ENCODE assay signal across 18 cellular contexts in genomic region chr15:81199031-81199779, GRCh38. TPM values are rescaled to one million over a fixed set of nuclear protein-coding genes. Genes with fewer than 3 reads are reported as not detected.
DNase-seq lines count a peak whose midpoint lies in the region; ATAC-seq and TF ChIP-seq lines count a peak whose summit lies in the region.
"Had no signal": no experiment of that assay in that cellular context is flagged by ENCODE, and none has a peak within 500 bp of the region (broad histone marks: within the 10 kb centered on the region; RNA-seq: fewer than 3 reads in every experiment).

No MANE protein-coding gene starts in this region.

- no peak overlapping the region for H4K8ac ChIP-seq in mesenchymal stem cell (ENCODE audit: low read length)

- no peaks in the 10 kb centered on the region for H3K36me3 Mint-ChIP-seq in WTC11
- no peaks in the 10 kb centered on the region for H3K36me3 Mint-ChIP-seq in natural killer cell
- H3K36me3 Mint-ChIP-seq: CD14-positive monocyte had no signal

- DNase-seq in A673 (ENCODE audit: low spot score) (no peak), WTC11 (ENCODE audit: low spot score) (no peak), fibroblast of peridontal ligament (ENCODE audit: extremely low read depth) (peak; percentile 41), mesenchymal stem cell (no peak), CD1c-positive myeloid dendritic cell (ENCODE audit: extremely low spot score) (no peak), natural killer cell (no peak)
- DNase-seq in activated CD4-positive, alpha-beta T cell treated with anti-CD3 and anti-CD28 coated beads, Interleukin-2, amount 50 U/mL, for 4 hours: no peak
- DNase-seq: Calu3, GOT3, Karpas-422, NCI-H1105 treated with DMSO at 0.1 percent for 48 hours, NCI-H187 treated with DMSO at 0.1 percent for 48 hours, PC-3, SJCRH30 had no signal

- no peak overlapping the region for H3K14ac ChIP-seq in mesenchymal stem cell (ENCODE audit: low read length in 2 of 2)

- H3K9me3 ChIP-seq in A673 (ENCODE audit: low read depth, low read length, poor library complexity, severe bottlenecking): no peaks in the 10 kb centered on the region
- no peaks in the 10 kb centered on the region for H3K9me3 ChIP-seq in mesenchymal stem cell (ENCODE audit: control insufficient read depth, low read length)
- H3K9me3 ChIP-seq: SJCRH30 had no signal

- H3K4me3 Mint-ChIP-seq in WTC11: no peak overlapping the region
- H3K4me3 Mint-ChIP-seq in natural killer cell: no peak overlapping the region
- H3K4me3 Mint-ChIP-seq: CD14-positive monocyte had no signal

- H3K4me2 ChIP-seq in mesenchymal stem cell (ENCODE audit: low read length, poor library complexity, severe bottlenecking): no peak overlapping the region

- POLR2A ChIA-PET in A673 (lab: Charles Lee; ENCODE audit: low non-redundant PET) (no interaction called here), WTC11 (lab: Charles Lee) (no interaction called here)

- H3K9me3 Mint-ChIP-seq in WTC11: no peaks in the 10 kb centered on the region
- H3K9me3 Mint-ChIP-seq in natural killer cell: no peaks in the 10 kb centered on the region
- H3K9me3 Mint-ChIP-seq: CD14-positive monocyte had no signal

- ATAC-seq in WTC11 (peak; percentile 46; the same call in 1 of the 2 replicates), natural killer cell (no peak)
- ATAC-seq: GM12878, PC-3 had no signal

- H3K4me1 ChIP-seq in A673 (ENCODE audit: insufficient read depth, low read length, poor library complexity, severe bottlenecking) (no peaks in the 10 kb centered on the region), mesenchymal stem cell (ENCODE audit: control insufficient read depth, insufficient read depth, low read depth, low read length) (no peaks in the 10 kb centered on the region)
- H3K4me1 ChIP-seq: SJCRH30 had no signal

- CTCF ChIA-PET in A673 (lab: Charles Lee): no interaction called here
- CTCF ChIA-PET in WTC11 (lab: Charles Lee): interaction anchor here (0.6 to 5.2 kb wide), 3 partner anchors 17 to 67 kb away, joined by 3 to 21 read pairs (median 4); no protein-coding TSS in a partner anchor

- TF ChIP-seq CTCF in A673 (conservative IDR thresholded peaks at IDR 0.05; ENCODE audit: low read depth, low read length) (0 out of 2 replicates have a peak, but pooled peaks have one; percentile 8), GM12873 (IDR thresholded peaks at IDR 0.05; ENCODE audit: insufficient read depth, low read depth, low read length, missing control alignments) (peak; percentile 16), WTC11 (IDR thresholded peaks at IDR 0.05) (no peak), natural killer cell (IDR thresholded peaks at IDR 0.05) (no peak)

- no peak overlapping the region for H3K18ac ChIP-seq in mesenchymal stem cell (ENCODE audit: low read depth in 1 of 2, low read length in 2 of 2)

- H2BK5ac ChIP-seq in mesenchymal stem cell (ENCODE audit: low read depth, low read length, poor library complexity, severe bottlenecking): no peak overlapping the region

- no peak overlapping the region for H3K27ac Mint-ChIP-seq in WTC11
- no peak overlapping the region for H3K27ac Mint-ChIP-seq in natural killer cell

- no peak overlapping the region for H3K23ac ChIP-seq in mesenchymal stem cell (ENCODE audit: low read length in 2 of 2)

- no peak overlapping the region for H3K4me3 ChIP-seq in A673 (ENCODE audit: low read depth, low read length, poor library complexity, severe bottlenecking)
- H3K4me3 ChIP-seq in mesenchymal stem cell (ENCODE audit: insufficient read depth in 1 of 2, low read depth in 1 of 2, low read length in 2 of 2): no peak overlapping the region
- H3K4me3 ChIP-seq: GM12878, SJCRH30 had no signal

- H2BK12ac ChIP-seq in mesenchymal stem cell (ENCODE audit: low read length in 2 of 2): no peak overlapping the region

- H3K27me3 Mint-ChIP-seq in WTC11 (ENCODE audit: low read depth): no peaks in the 10 kb centered on the region
- no peaks in the 10 kb centered on the region for H3K27me3 Mint-ChIP-seq in natural killer cell (ENCODE audit: low read depth in 2 of 2)

- H3K36me3 ChIP-seq in A673 (ENCODE audit: insufficient read depth, low read length, poor library complexity, severe bottlenecking) (no peaks in the 10 kb centered on the region), mesenchymal stem cell (ENCODE audit: control insufficient read depth in 1 of 2, insufficient read depth in 2 of 2, low read depth in 1 of 2, low read length in 2 of 2) (no peaks in the 10 kb centered on the region)
- H3K36me3 ChIP-seq: SJCRH30 had no signal

- no TSS peak for BruUV-seq in A673 (replicated peaks; lab: Mats Ljungman, UMichigan)

- H4K91ac ChIP-seq in mesenchymal stem cell (ENCODE audit: low read length): no peak overlapping the region

- no peak overlapping the region for H2BK15ac ChIP-seq in mesenchymal stem cell (ENCODE audit: low read depth, poor library complexity, severe bottlenecking)

- H2BK120ac ChIP-seq in mesenchymal stem cell (ENCODE audit: low read depth, low read length): no peak overlapping the region

- no peak overlapping the region for H3K9ac ChIP-seq in mesenchymal stem cell (ENCODE audit: low read length)

- 81% methylated on average over 11 of the region's 11 CpGs for WGBS in mesenchymal stem cell

- H3K79me1 ChIP-seq in mesenchymal stem cell (replicated peaks; ENCODE audit: low read length, poor library complexity, severe bottlenecking): no peaks in the 10 kb centered on the region

- H3K27ac ChIP-seq in A673 (ENCODE audit: low read depth, low read length, poor library complexity, severe bottlenecking) (no peak overlapping the region), mesenchymal stem cell (ENCODE audit: low read length, poor library complexity, severe bottlenecking) (no peak overlapping the region)
- H3K27ac ChIP-seq: RWPE1, SJCRH30 had no signal

- intact Hi-C loops in A673 (cut with micrococcal nuclease; ENCODE audit: unreplicated experiment) (no loop called here), natural killer cell (cut with micrococcal nuclease) (no loop called here)

- no peak overlapping the region for H3K4ac ChIP-seq in mesenchymal stem cell (ENCODE audit: low read depth in 1 of 2, low read length in 2 of 2)

- no peaks in the 10 kb centered on the region for H3K27me3 ChIP-seq in A673 (replicated peaks; ENCODE audit: insufficient read depth, low read depth, low read length, poor library complexity)
- H3K27me3 ChIP-seq in mesenchymal stem cell (ENCODE audit: control insufficient read depth in 1 of 2, insufficient read depth in 1 of 2, low read length in 2 of 2): no peaks in the 10 kb centered on the region

- no peak overlapping the region for H2AK5ac ChIP-seq in mesenchymal stem cell (ENCODE audit: low read length, severe bottlenecking)

- peaks cover 6% of the 10 kb centered on the region for H3K4me1 Mint-ChIP-seq in WTC11
- H3K4me1 Mint-ChIP-seq in natural killer cell: peaks cover 12 to 13% of the 10 kb centered on the region in 2 donors
- H3K4me1 Mint-ChIP-seq: CD14-positive monocyte had no signal

- no peak overlapping the region for H2AFZ ChIP-seq in mesenchymal stem cell (ENCODE audit: low read depth, low read length)

TF ChIP-seq in WTC11, 78 proteins besides CTCF, POLR2A, EP300 and RAD21:
- TF ChIP-seq, protein P1, sequence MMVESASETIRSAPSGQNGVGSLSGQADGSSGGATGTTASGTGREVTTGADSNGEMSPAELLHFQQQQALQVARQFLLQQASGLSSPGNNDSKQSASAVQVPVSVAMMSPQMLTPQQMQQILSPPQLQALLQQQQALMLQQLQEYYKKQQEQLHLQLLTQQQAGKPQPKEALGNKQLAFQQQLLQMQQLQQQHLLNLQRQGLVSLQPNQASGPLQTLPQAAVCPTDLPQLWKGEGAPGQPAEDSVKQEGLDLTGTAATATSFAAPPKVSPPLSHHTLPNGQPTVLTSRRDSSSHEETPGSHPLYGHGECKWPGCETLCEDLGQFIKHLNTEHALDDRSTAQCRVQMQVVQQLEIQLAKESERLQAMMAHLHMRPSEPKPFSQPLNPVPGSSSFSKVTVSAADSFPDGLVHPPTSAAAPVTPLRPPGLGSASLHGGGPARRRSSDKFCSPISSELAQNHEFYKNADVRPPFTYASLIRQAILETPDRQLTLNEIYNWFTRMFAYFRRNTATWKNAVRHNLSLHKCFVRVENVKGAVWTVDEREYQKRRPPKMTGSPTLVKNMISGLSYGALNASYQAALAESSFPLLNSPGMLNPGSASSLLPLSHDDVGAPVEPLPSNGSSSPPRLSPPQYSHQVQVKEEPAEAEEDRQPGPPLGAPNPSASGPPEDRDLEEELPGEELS (CRISPR knock-in tag; IDR thresholded peaks at IDR 0.05): no peak
- no peak for TF ChIP-seq NR1H2 (CRISPR knock-in tag; IDR thresholded peaks at IDR 0.05)
- TF ChIP-seq CREB1 (CRISPR knock-in tag; IDR thresholded peaks at IDR 0.05): no peak
- TF ChIP-seq TEAD4 (CRISPR knock-in tag; IDR thresholded peaks at IDR 0.05): no peak
- TF ChIP-seq ZNF138 (CRISPR knock-in tag; conservative IDR thresholded peaks at IDR 0.05): no peak
- no peak for TF ChIP-seq ZNF263 (CRISPR knock-in tag; IDR thresholded peaks at IDR 0.05; ENCODE audit: low read depth)
- TF ChIP-seq, protein P2, sequence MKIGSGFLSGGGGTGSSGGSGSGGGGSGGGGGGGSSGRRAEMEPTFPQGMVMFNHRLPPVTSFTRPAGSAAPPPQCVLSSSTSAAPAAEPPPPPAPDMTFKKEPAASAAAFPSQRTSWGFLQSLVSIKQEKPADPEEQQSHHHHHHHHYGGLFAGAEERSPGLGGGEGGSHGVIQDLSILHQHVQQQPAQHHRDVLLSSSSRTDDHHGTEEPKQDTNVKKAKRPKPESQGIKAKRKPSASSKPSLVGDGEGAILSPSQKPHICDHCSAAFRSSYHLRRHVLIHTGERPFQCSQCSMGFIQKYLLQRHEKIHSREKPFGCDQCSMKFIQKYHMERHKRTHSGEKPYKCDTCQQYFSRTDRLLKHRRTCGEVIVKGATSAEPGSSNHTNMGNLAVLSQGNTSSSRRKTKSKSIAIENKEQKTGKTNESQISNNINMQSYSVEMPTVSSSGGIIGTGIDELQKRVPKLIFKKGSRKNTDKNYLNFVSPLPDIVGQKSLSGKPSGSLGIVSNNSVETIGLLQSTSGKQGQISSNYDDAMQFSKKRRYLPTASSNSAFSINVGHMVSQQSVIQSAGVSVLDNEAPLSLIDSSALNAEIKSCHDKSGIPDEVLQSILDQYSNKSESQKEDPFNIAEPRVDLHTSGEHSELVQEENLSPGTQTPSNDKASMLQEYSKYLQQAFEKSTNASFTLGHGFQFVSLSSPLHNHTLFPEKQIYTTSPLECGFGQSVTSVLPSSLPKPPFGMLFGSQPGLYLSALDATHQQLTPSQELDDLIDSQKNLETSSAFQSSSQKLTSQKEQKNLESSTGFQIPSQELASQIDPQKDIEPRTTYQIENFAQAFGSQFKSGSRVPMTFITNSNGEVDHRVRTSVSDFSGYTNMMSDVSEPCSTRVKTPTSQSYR (CRISPR knock-in tag; IDR thresholded peaks at IDR 0.05): no peak
- TF ChIP-seq RELA (CRISPR knock-in tag; IDR thresholded peaks at IDR 0.05; ENCODE audit: borderline replicate concordance): no peak

RNA-seq across cellular contexts. Expression of gene IL16, which starts 2.5 kb away (rescaled TPM):
- total RNA-seq in A673 (2021): 1.4 and 1.8 TPM in 2 replicates
- total RNA-seq in WTC11 (2021): 0.41 to 0.61 TPM (median 0.46 TPM) in 3 replicates
- polyA plus RNA-seq in mesenchymal stem cell (2013, experiment 1 of 2): 0.01 TPM
- not detected for polyA plus RNA-seq in mesenchymal stem cell (2013, experiment 2 of 2)
- 100 to 1,000 TPM in 2 of 3 donors, 10 to 100 TPM in 1; 98.1 to 153 (median 114) TPM for total RNA-seq in natural killer cell
- total RNA-seq: Calu3 had no signal

Comparison
In these comparisons a context has a peak if more than half of its experiments do, and no peak if none do; other contexts are left out.
1. CTCF ChIP-seq: peak in A673 (single experiment) and GM12873 (single experiment); none in WTC11 (single experiment) and natural killer cell (single experiment).
2. RNA of gene IL16, which starts 2.5 kb away (total RNA-seq): 98.1 to 153 TPM in natural killer cell; 1.4 to 1.8 TPM in A673 and 0.41 to 0.61 TPM in WTC11; every median in the first group is over 10 times any median in the second.